In the genomic region with DNA sequence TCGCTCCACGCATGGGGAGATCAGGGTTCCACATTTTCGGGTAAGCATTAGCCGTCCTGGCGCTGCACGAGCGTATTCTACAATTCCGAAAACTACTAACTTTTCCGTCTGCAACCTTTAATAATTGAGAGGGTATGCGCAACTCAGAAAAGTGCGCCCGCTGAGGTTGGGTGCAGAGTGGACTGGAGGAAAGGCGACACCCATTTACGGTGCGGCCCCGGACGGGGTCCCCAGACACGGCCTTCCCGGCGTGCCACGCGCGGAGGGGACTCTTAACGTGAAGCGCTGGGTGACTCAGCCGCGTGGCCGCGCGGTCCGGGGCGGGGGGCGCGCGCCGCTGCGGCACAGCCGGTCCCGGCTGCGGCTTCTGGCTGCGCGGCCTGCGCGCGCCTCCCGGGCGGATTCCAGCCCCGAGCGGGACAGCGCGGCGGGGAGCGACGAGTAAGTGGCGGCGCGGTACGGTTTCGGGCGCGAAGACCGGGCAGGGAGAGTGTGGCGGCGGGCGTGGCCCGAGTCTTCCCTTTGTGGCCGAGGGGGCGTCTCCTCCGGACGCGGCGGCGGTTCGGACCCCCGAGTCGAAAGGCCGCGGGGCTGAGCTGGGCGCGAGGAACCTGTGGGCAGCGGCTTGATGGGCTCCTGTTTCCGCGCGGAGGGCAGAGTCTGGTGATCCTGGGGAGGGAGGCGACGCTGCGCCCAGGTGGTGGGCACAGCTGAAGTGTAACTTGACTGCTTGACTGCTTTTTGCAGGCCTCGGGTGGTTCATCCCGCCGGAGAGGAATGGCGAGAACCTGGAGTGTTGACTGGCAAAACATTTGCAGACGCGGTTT, we compare ENCODE assay signal across 1 cellular context.
TF ChIP-seq lines count a peak whose summit lies in the region.

A gene (plus strand): TSS at position 330 of the 827 bp plus-strand sequence. CDS start 27,098 bp downstream, outside the sequence.
A gene with protein sequence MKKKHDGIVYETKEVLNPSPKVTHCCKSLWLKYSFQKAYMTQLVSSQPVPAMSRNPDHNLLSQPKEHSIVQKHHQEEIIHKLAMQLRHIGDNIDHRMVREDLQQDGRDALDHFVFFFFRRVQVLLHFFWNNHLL (minus strand): TSS at position 184 of the 827 bp plus-strand sequence. CDS start 16,772 bp downstream, outside the sequence.

TF ChIP-seq in K562, 482 proteins besides CTCF, POLR2A, EP300 and RAD21 (continued from another document and continues in another):
- TF ChIP-seq PHB2 (IDR thresholded peaks at IDR 0.05; ENCODE audit: low read depth) (no peak), DIDO1 (tag; IDR thresholded peaks at IDR 0.05; ENCODE audit: low read depth) (no peak), SMARCA4 (IDR thresholded peaks at IDR 0.05) (peak; percentile 79), BCL6 (CRISPR knock-in tag; IDR thresholded peaks at IDR 0.05) (no peak), MTF1 (CRISPR knock-in tag; IDR thresholded peaks at IDR 0.05; ENCODE audit: borderline replicate concordance) (no peak), SRSF9 (IDR thresholded peaks at IDR 0.05; ENCODE audit: borderline replicate concordance, low read depth, low read length) (no peak), PML (IDR thresholded peaks at IDR 0.05; ENCODE audit: low read length) (peak; percentile 82), ZNF324 (CRISPR knock-in tag; IDR thresholded peaks at IDR 0.05) (peak; percentile 16; the same call in 1 of the 2 replicates), KLF13 (tag; IDR thresholded peaks at IDR 0.05; ENCODE audit: borderline replicate concordance, low read depth) (no peak; the same call in 1 of the 2 replicates), ZNF717 (CRISPR knock-in tag; IDR thresholded peaks at IDR 0.05) (no peak), RBM22 (IDR thresholded peaks at IDR 0.05; ENCODE audit: low read depth, low read length, poor library complexity, severe bottlenecking) (peak; percentile 65), SMAD1 (IDR thresholded peaks at IDR 0.05; ENCODE audit: low read depth, low read length, partially characterized antibody) (peak; percentile 93), MAZ (CRISPR knock-in tag; conservative IDR thresholded peaks at IDR 0.05 in 1 of 2, IDR thresholded peaks at IDR 0.05 in 1 of 2) (peak; percentile 82 to 95), GATA2 (CRISPR knock-in tag; IDR thresholded peaks at IDR 0.05) (no peak), SAFB2 (IDR thresholded peaks at IDR 0.05; ENCODE audit: borderline replicate concordance, low read depth, low read length, severe bottlenecking) (no peak), CAMTA2 (CRISPR knock-in tag; conservative IDR thresholded peaks at IDR 0.05) (no peak), XRCC5 (IDR thresholded peaks at IDR 0.05; ENCODE audit: low read depth, low read length) (peak; percentile 54; the same call in 1 of the 2 replicates), ZNF263 (CRISPR knock-in tag; IDR thresholded peaks at IDR 0.05; ENCODE audit: borderline replicate concordance) (no peak), ZNF444 (CRISPR knock-in tag; IDR thresholded peaks at IDR 0.05) (no peak), JUND (IDR thresholded peaks at IDR 0.05; ENCODE audit: borderline replicate concordance, low read depth, low read length) (peak; percentile 99), JUND (tag; IDR thresholded peaks at IDR 0.05; ENCODE audit: borderline replicate concordance, low read depth, low read length) (peak; percentile 96), ILF3 (IDR thresholded peaks at IDR 0.05; ENCODE audit: borderline replicate concordance) (0 out of 2 replicates have a peak, but pooled peaks have one; percentile 80), CCAR2 (IDR thresholded peaks at IDR 0.05; ENCODE audit: low read depth, low read length) (no peak), JUNB (CRISPR knock-in tag; conservative IDR thresholded peaks at IDR 0.05) (peak; percentile 81), STAG1 (CRISPR knock-in tag; IDR thresholded peaks at IDR 0.05; ENCODE audit: borderline replicate concordance) (no peak), LEF1 (IDR thresholded peaks at IDR 0.05) (peak; percentile 59; the same call in 1 of the 2 replicates), FOSL1 (tag; conservative IDR thresholded peaks at IDR 0.05) (peak; percentile 100), ZKSCAN3 (CRISPR knock-in tag; IDR thresholded peaks at IDR 0.05) (no peak), GABPB2 (CRISPR knock-in tag; conservative IDR thresholded peaks at IDR 0.05) (no peak)
- TF ChIP-seq, protein P1, sequence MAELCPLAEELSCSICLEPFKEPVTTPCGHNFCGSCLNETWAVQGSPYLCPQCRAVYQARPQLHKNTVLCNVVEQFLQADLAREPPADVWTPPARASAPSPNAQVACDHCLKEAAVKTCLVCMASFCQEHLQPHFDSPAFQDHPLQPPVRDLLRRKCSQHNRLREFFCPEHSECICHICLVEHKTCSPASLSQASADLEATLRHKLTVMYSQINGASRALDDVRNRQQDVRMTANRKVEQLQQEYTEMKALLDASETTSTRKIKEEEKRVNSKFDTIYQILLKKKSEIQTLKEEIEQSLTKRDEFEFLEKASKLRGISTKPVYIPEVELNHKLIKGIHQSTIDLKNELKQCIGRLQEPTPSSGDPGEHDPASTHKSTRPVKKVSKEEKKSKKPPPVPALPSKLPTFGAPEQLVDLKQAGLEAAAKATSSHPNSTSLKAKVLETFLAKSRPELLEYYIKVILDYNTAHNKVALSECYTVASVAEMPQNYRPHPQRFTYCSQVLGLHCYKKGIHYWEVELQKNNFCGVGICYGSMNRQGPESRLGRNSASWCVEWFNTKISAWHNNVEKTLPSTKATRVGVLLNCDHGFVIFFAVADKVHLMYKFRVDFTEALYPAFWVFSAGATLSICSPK (IDR thresholded peaks at IDR 0.05; ENCODE audit: borderline replicate concordance): no peak
- TF ChIP-seq, protein P2, sequence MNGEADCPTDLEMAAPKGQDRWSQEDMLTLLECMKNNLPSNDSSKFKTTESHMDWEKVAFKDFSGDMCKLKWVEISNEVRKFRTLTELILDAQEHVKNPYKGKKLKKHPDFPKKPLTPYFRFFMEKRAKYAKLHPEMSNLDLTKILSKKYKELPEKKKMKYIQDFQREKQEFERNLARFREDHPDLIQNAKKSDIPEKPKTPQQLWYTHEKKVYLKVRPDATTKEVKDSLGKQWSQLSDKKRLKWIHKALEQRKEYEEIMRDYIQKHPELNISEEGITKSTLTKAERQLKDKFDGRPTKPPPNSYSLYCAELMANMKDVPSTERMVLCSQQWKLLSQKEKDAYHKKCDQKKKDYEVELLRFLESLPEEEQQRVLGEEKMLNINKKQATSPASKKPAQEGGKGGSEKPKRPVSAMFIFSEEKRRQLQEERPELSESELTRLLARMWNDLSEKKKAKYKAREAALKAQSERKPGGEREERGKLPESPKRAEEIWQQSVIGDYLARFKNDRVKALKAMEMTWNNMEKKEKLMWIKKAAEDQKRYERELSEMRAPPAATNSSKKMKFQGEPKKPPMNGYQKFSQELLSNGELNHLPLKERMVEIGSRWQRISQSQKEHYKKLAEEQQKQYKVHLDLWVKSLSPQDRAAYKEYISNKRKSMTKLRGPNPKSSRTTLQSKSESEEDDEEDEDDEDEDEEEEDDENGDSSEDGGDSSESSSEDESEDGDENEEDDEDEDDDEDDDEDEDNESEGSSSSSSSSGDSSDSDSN (IDR thresholded peaks at IDR 0.05; ENCODE audit: borderline replicate concordance in 1 of 2, low read depth in 2 of 2, low read length in 2 of 2): peak; percentile 75 to 85; a peak in 2 of 4 replicates
- TF ChIP-seq, protein P3, sequence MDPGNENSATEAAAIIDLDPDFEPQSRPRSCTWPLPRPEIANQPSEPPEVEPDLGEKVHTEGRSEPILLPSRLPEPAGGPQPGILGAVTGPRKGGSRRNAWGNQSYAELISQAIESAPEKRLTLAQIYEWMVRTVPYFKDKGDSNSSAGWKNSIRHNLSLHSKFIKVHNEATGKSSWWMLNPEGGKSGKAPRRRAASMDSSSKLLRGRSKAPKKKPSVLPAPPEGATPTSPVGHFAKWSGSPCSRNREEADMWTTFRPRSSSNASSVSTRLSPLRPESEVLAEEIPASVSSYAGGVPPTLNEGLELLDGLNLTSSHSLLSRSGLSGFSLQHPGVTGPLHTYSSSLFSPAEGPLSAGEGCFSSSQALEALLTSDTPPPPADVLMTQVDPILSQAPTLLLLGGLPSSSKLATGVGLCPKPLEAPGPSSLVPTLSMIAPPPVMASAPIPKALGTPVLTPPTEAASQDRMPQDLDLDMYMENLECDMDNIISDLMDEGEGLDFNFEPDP (CRISPR knock-in tag; IDR thresholded peaks at IDR 0.05): no peak
- TF ChIP-seq, protein P4, sequence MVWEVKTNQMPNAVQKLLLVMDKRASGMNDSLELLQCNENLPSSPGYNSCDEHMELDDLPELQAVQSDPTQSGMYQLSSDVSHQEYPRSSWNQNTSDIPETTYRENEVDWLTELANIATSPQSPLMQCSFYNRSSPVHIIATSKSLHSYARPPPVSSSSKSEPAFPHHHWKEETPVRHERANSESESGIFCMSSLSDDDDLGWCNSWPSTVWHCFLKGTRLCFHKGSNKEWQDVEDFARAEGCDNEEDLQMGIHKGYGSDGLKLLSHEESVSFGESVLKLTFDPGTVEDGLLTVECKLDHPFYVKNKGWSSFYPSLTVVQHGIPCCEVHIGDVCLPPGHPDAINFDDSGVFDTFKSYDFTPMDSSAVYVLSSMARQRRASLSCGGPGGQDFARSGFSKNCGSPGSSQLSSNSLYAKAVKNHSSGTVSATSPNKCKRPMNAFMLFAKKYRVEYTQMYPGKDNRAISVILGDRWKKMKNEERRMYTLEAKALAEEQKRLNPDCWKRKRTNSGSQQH (CRISPR knock-in tag; IDR thresholded peaks at IDR 0.05): peak; percentile 62; the same call in 1 of the 2 replicates
- TF ChIP-seq, protein P5, sequence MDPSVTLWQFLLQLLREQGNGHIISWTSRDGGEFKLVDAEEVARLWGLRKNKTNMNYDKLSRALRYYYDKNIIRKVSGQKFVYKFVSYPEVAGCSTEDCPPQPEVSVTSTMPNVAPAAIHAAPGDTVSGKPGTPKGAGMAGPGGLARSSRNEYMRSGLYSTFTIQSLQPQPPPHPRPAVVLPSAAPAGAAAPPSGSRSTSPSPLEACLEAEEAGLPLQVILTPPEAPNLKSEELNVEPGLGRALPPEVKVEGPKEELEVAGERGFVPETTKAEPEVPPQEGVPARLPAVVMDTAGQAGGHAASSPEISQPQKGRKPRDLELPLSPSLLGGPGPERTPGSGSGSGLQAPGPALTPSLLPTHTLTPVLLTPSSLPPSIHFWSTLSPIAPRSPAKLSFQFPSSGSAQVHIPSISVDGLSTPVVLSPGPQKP (CRISPR knock-in tag; IDR thresholded peaks at IDR 0.05): no peak
- TF ChIP-seq, protein P6, sequence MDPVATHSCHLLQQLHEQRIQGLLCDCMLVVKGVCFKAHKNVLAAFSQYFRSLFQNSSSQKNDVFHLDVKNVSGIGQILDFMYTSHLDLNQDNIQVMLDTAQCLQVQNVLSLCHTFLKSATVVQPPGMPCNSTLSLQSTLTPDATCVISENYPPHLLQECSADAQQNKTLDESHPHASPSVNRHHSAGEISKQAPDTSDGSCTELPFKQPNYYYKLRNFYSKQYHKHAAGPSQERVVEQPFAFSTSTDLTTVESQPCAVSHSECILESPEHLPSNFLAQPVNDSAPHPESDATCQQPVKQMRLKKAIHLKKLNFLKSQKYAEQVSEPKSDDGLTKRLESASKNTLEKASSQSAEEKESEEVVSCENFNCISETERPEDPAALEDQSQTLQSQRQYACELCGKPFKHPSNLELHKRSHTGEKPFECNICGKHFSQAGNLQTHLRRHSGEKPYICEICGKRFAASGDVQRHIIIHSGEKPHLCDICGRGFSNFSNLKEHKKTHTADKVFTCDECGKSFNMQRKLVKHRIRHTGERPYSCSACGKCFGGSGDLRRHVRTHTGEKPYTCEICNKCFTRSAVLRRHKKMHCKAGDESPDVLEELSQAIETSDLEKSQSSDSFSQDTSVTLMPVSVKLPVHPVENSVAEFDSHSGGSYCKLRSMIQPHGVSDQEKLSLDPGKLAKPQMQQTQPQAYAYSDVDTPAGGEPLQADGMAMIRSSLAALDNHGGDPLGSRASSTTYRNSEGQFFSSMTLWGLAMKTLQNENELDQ (CRISPR knock-in tag; IDR thresholded peaks at IDR 0.05; ENCODE audit: borderline replicate concordance): no peak
- TF ChIP-seq, protein P7, sequence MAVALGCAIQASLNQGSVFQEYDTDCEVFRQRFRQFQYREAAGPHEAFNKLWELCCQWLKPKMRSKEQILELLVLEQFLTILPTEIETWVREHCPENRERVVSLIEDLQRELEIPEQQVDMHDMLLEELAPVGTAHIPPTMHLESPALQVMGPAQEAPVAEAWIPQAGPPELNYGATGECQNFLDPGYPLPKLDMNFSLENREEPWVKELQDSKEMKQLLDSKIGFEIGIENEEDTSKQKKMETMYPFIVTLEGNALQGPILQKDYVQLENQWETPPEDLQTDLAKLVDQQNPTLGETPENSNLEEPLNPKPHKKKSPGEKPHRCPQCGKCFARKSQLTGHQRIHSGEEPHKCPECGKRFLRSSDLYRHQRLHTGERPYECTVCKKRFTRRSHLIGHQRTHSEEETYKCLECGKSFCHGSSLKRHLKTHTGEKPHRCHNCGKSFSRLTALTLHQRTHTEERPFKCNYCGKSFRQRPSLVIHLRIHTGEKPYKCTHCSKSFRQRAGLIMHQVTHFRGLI (CRISPR knock-in tag; IDR thresholded peaks at IDR 0.05): no peak; the same call in 1 of the 2 replicates
- TF ChIP-seq, protein P8, sequence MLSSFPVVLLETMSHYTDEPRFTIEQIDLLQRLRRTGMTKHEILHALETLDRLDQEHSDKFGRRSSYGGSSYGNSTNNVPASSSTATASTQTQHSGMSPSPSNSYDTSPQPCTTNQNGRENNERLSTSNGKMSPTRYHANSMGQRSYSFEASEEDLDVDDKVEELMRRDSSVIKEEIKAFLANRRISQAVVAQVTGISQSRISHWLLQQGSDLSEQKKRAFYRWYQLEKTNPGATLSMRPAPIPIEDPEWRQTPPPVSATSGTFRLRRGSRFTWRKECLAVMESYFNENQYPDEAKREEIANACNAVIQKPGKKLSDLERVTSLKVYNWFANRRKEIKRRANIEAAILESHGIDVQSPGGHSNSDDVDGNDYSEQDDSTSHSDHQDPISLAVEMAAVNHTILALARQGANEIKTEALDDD (IDR thresholded peaks at IDR 0.05): peak; percentile 25
- TF ChIP-seq, protein P9, sequence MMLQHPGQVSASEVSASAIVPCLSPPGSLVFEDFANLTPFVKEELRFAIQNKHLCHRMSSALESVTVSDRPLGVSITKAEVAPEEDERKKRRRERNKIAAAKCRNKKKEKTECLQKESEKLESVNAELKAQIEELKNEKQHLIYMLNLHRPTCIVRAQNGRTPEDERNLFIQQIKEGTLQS (IDR thresholded peaks at IDR 0.05): peak; percentile 90
- TF ChIP-seq, protein P9 (CRISPR knock-in tag; conservative IDR thresholded peaks at IDR 0.05): peak; percentile 99
- TF ChIP-seq, protein P10, sequence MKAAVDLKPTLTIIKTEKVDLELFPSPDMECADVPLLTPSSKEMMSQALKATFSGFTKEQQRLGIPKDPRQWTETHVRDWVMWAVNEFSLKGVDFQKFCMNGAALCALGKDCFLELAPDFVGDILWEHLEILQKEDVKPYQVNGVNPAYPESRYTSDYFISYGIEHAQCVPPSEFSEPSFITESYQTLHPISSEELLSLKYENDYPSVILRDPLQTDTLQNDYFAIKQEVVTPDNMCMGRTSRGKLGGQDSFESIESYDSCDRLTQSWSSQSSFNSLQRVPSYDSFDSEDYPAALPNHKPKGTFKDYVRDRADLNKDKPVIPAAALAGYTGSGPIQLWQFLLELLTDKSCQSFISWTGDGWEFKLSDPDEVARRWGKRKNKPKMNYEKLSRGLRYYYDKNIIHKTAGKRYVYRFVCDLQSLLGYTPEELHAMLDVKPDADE (conservative IDR thresholded peaks at IDR 0.05; ENCODE audit: control insufficient read depth, low read depth, low read length): peak; percentile 93
- TF ChIP-seq, protein P11, sequence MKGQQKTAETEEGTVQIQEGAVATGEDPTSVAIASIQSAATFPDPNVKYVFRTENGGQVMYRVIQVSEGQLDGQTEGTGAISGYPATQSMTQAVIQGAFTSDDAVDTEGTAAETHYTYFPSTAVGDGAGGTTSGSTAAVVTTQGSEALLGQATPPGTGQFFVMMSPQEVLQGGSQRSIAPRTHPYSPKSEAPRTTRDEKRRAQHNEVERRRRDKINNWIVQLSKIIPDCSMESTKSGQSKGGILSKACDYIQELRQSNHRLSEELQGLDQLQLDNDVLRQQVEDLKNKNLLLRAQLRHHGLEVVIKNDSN (CRISPR knock-in tag; IDR thresholded peaks at IDR 0.05): no peak
